1 cellular context compared by ENCODE assay signal in the genomic region with DNA sequence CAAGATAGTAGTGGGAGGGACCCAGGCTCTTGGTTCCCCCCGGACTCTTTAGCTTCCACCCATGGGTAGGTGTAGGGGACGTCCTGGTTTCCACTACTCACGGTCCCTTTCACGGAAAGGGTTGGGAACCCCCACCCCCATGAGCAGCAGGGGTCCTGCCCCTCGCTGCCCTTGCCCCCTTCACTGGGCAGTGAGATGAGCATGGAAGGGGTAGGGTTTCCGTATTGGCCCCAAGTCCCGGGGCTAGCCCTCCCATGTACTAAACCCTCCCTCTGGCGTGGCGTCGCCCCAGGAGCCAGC.
TF ChIP-seq lines count a peak whose summit lies in the region.

No MANE protein-coding gene starts in this region.

TF ChIP-seq in HCT116, 20 proteins besides CTCF, POLR2A, EP300 and RAD21:
- no peak for TF ChIP-seq YY1 (IDR thresholded peaks at IDR 0.05; ENCODE audit: extremely low read depth, insufficient replicate concordance, low read depth, low read length)
- no peak for TF ChIP-seq EZH2 (IDR thresholded peaks at IDR 0.05)
- no peak for TF ChIP-seq POLR2AphosphoS5 (IDR thresholded peaks at IDR 0.05; ENCODE audit: low read depth, low read length)
- no peak for TF ChIP-seq ELF1 (IDR thresholded peaks at IDR 0.05; ENCODE audit: borderline replicate concordance, low read depth)
- no peak for TF ChIP-seq CEBPB (IDR thresholded peaks at IDR 0.05; ENCODE audit: low read depth)
- TF ChIP-seq SRF (IDR thresholded peaks at IDR 0.05; ENCODE audit: low read depth) = no peak
- no peak for TF ChIP-seq CBX3 (IDR thresholded peaks at IDR 0.05; ENCODE audit: low read depth)
- no peak for TF ChIP-seq EGR1 (IDR thresholded peaks at IDR 0.05; ENCODE audit: low read depth)
- TF ChIP-seq TCF7L2 (IDR thresholded peaks at IDR 0.05; ENCODE audit: borderline replicate concordance, extremely low read depth, insufficient read depth, insufficient read length) = no peak
- TF ChIP-seq, protein P1, sequence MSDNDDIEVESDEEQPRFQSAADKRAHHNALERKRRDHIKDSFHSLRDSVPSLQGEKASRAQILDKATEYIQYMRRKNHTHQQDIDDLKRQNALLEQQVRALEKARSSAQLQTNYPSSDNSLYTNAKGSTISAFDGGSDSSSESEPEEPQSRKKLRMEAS (IDR thresholded peaks at IDR 0.05) = no peak
- no peak for TF ChIP-seq ZFX (IDR thresholded peaks at IDR 0.05)
- TF ChIP-seq ZNF274 (IDR thresholded peaks at IDR 0.05; ENCODE audit: low read depth, low read length) = no peak
- TF ChIP-seq, protein P2, sequence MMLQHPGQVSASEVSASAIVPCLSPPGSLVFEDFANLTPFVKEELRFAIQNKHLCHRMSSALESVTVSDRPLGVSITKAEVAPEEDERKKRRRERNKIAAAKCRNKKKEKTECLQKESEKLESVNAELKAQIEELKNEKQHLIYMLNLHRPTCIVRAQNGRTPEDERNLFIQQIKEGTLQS (IDR thresholded peaks at IDR 0.05) = no peak
- TF ChIP-seq, protein P3, sequence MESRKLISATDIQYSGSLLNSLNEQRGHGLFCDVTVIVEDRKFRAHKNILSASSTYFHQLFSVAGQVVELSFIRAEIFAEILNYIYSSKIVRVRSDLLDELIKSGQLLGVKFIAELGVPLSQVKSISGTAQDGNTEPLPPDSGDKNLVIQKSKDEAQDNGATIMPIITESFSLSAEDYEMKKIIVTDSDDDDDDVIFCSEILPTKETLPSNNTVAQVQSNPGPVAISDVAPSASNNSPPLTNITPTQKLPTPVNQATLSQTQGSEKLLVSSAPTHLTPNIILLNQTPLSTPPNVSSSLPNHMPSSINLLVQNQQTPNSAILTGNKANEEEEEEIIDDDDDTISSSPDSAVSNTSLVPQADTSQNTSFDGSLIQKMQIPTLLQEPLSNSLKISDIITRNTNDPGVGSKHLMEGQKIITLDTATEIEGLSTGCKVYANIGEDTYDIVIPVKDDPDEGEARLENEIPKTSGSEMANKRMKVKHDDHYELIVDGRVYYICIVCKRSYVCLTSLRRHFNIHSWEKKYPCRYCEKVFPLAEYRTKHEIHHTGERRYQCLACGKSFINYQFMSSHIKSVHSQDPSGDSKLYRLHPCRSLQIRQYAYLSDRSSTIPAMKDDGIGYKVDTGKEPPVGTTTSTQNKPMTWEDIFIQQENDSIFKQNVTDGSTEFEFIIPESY (IDR thresholded peaks at IDR 0.05; ENCODE audit: extremely low read depth, insufficient replicate concordance, low read length) = no peak
- TF ChIP-seq EZH2phosphoT487 (IDR thresholded peaks at IDR 0.05; ENCODE audit: borderline replicate concordance) = no peak
- TF ChIP-seq SP1 (IDR thresholded peaks at IDR 0.05; ENCODE audit: low read depth) = no peak
- TF ChIP-seq FOSL1 (IDR thresholded peaks at IDR 0.05; ENCODE audit: low read depth) = no peak
